ENCODE assay signal across 9 cellular contexts in genomic region chr16:66324785-66325184, GRCh38. TPM values are rescaled to one million over a fixed set of nuclear protein-coding genes. Genes with fewer than 3 reads are reported as not detected.
A peak's percentile ranks its signal among the peaks of the same experiment; 100 is the strongest.
DNase-seq lines count a peak whose midpoint lies in the region; ATAC-seq and TF ChIP-seq lines count a peak whose summit lies in the region.
"Had no signal": no experiment of that assay in that cellular context is flagged by ENCODE, and none has a peak within 500 bp of the region (broad histone marks: within the 10 kb centered on the region; RNA-seq: fewer than 3 reads in every experiment).

No MANE protein-coding gene starts in this region.

- H3F3A ChIP-seq in MM.1S (ENCODE audit: insufficient read depth, low read length): no peaks in the 10 kb centered on the region

- H3K9me2 ChIP-seq in MM.1S (replicated peaks; ENCODE audit: insufficient read depth, low read length): no peaks in the 10 kb centered on the region

- H3K9me3 ChIP-seq in osteoblast (ENCODE audit: low read depth, low read length): no peaks in the 10 kb centered on the region
- no peaks in the 10 kb centered on the region for H3K9me3 ChIP-seq in MM.1S (replicated peaks; ENCODE audit: insufficient read depth, low read length)
- H3K9me3 ChIP-seq: HAP-1 had no signal

- H3K36me3 ChIP-seq in osteoblast (ENCODE audit: insufficient read depth, low read length) (no peaks in the 10 kb centered on the region), MM.1S (replicated peaks; ENCODE audit: insufficient read depth, low read length) (no peaks in the 10 kb centered on the region)
- H3K36me3 ChIP-seq: HAP-1 had no signal

- no peaks in the 10 kb centered on the region for H3K27me3 ChIP-seq in osteoblast (ENCODE audit: insufficient read depth, low read length)
- H3K27me3 ChIP-seq in MM.1S (replicated peaks; ENCODE audit: insufficient read depth, low read length): no peaks in the 10 kb centered on the region

- H3K4me2 ChIP-seq in osteoblast (ENCODE audit: insufficient read depth, low read length): no peak overlapping the region
- H3K4me2 ChIP-seq in MM.1S (ENCODE audit: low read depth, low read length): no peak overlapping the region

- H4K20me1 ChIP-seq in osteoblast (ENCODE audit: insufficient read depth, low read length) (no peaks in the 10 kb centered on the region), MM.1S (ENCODE audit: insufficient read depth, low read length) (no peaks in the 10 kb centered on the region)

- TF ChIP-seq CTCF in GM20000 (IDR thresholded peaks at IDR 0.05; ENCODE audit: extremely low read depth, missing control alignments) (peak; percentile 28), osteoblast (IDR thresholded peaks at IDR 0.05; ENCODE audit: extremely low read depth, low read depth, low read length) (peak; percentile 24), MM.1S (IDR thresholded peaks at IDR 0.05; ENCODE audit: low read length) (no peak)

- no peak overlapping the region for H2AFZ ChIP-seq in osteoblast (ENCODE audit: low read length)
- H2AFZ ChIP-seq in MM.1S (ENCODE audit: low read length): no peak overlapping the region

- no peak overlapping the region for H3K9ac ChIP-seq in MM.1S (ENCODE audit: low read length)

- no peaks in the 10 kb centered on the region for H3K4me1 ChIP-seq in osteoblast (ENCODE audit: insufficient read depth, low read length)
- H3K4me1 ChIP-seq in MM.1S (ENCODE audit: low read length): no peaks in the 10 kb centered on the region
- H3K4me1 ChIP-seq: HAP-1 had no signal

- H3K4me3 ChIP-seq in osteoblast (ENCODE audit: insufficient read depth, low read length) (no peak overlapping the region), MM.1S (ENCODE audit: low read length) (no peak overlapping the region)
- H3K4me3 ChIP-seq: HAP-1 had no signal

- ATAC-seq in GM21723 (IDR thresholded peaks at IDR 0.05; ENCODE audit: unreplicated experiment): no peak
- no peak for ATAC-seq in HG02840 (IDR thresholded peaks at IDR 0.05; ENCODE audit: low FRiP score, unreplicated experiment)

- DNase-seq in GM20000 (ENCODE audit: low spot score) (no peak), NCI-H1694 treated with DMSO at 0.1 percent for 48 hours (lab: John Stamatoyannopoulos, UW) (peak; percentile 65), caudate nucleus (lab: John Stamatoyannopoulos, UW) (peak in 50 of 61 donors; percentile 6 to 71 (median 36)), osteoblast (ENCODE audit: insufficient read length, low spot score, missing footprints) (peak; percentile 92), MM.1S (no peak)

- H3K27ac ChIP-seq in caudate nucleus (ENCODE audit: low read depth, low read length) (no peak overlapping the region), osteoblast (ENCODE audit: low read depth, low read length) (no peak overlapping the region), MM.1S (ENCODE audit: low read length) (no peak overlapping the region)
- H3K27ac ChIP-seq: epithelial cell of prostate had no signal

- no peaks in the 10 kb centered on the region for H3K79me2 ChIP-seq in osteoblast (ENCODE audit: insufficient read depth, low read length)
- H3K79me2 ChIP-seq in MM.1S (ENCODE audit: low read length): no peaks in the 10 kb centered on the region

RNA-seq across cellular contexts. Expression of gene CDH5, which starts 41.7 kb away (rescaled TPM):
- total RNA-seq in osteoblast: 0.72 and 1.8 TPM in 2 replicates

Comparison
In these comparisons a context has a peak if more than half of its experiments do, and no peak if none do; other contexts are left out.
1. DNase-seq: peak in NCI-H1694 treated with DMSO at 0.1 percent for 48 hours (single experiment), caudate nucleus (50 of 61) and osteoblast (single experiment); none in GM20000 (single experiment) and MM.1S (single experiment).